28 cellular contexts compared by ENCODE assay signal in the genomic region with DNA sequence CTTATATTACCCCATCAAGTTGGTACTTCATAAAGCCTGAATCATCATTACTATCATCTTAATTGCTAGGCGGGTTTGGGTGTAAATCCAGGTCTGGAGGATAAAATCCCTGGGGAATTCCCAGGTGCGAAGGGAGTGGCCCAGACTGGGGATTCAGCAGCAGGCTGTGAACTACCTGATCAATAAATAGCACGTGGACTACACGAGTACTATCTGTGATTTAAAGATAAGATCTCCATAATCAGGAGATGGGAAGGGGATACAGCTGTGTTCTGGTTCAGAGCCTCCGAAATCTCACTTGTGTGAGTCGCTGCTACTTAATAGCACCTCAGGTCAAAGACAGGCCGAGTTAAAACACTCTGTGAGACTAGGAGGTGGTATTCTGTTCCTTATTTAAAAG.
"Had no signal": no experiment of that assay in that cellular context is flagged by ENCODE, and none has a peak within 500 bp of the region (broad histone marks: within the 10 kb centered on the region; RNA-seq: fewer than 3 reads in every experiment).

No MANE protein-coding gene starts in this region.

- H3K4me1 ChIP-seq: colonic mucosa, esophagus muscularis mucosa, foreskin keratinocyte, gastroesophageal sphincter, heart right ventricle, left lung, parathyroid adenoma, stomach, thyroid gland had no signal

- H3K4me3 ChIP-seq: colonic mucosa, esophagus muscularis mucosa, gastroesophageal sphincter, heart right ventricle, left lung, stomach, thyroid gland had no signal

- H3K79me2 ChIP-seq: parathyroid adenoma had no signal

- H3K27ac ChIP-seq: colonic mucosa, esophagus muscularis mucosa, foreskin keratinocyte, gastroesophageal sphincter, heart right ventricle, left lung, neutrophil, parathyroid adenoma, stomach, thyroid gland had no signal

- H3K27me3 Mint-ChIP-seq: dendritic cell treated with granulocyte-macrophage colony-stimulating factor and Interleukin-4, amounts not matched to agents 40 ng/mL and 50 ng/mL, for 4 days had no signal

- H3K27me3 ChIP-seq: colonic mucosa, foreskin keratinocyte, neutrophil, stomach, thyroid gland had no signal

- H3K36me3 ChIP-seq: colonic mucosa, esophagus muscularis mucosa, gastroesophageal sphincter, heart right ventricle, left lung, neutrophil, stomach, thyroid gland had no signal

- H3K9me3 Mint-ChIP-seq: dendritic cell treated with granulocyte-macrophage colony-stimulating factor and Interleukin-4, amounts not matched to agents 40 ng/mL and 50 ng/mL, for 4 days; endodermal cell had no signal

- H3K27ac Mint-ChIP-seq: dendritic cell treated with granulocyte-macrophage colony-stimulating factor and Interleukin-4, amounts not matched to agents 40 ng/mL and 50 ng/mL, for 4 days; endodermal cell; naive thymus-derived CD4-positive, alpha-beta T cell; nephron; progenitor cell of endocrine pancreas; stimulated activated effector memory CD8-positive, alpha-beta T cell treated with anti-CD3 and anti-CD28 coated beads, Interleukin-12 subunit alpha, Interleukin-12 subunit beta, amount 100 ng/mL, for 72 hours had no signal

- H3K36me3 Mint-ChIP-seq: naive thymus-derived CD4-positive, alpha-beta T cell; stimulated activated effector memory CD8-positive, alpha-beta T cell treated with anti-CD3 and anti-CD28 coated beads, Interleukin-12 subunit alpha, Interleukin-12 subunit beta, amount 100 ng/mL, for 72 hours had no signal

- ATAC-seq: foreskin keratinocyte; gastroesophageal sphincter; heart right ventricle; left cardiac atrium; left lung; naive thymus-derived CD4-positive, alpha-beta T cell; sciatic nerve; stimulated activated effector memory CD8-positive, alpha-beta T cell treated with anti-CD3 and anti-CD28 coated beads, Interleukin-12 subunit alpha, Interleukin-12 subunit beta, amount 100 ng/mL, for 72 hours had no signal

- H3K4me1 Mint-ChIP-seq: naive thymus-derived CD4-positive, alpha-beta T cell; nephron; stimulated activated effector memory CD8-positive, alpha-beta T cell treated with anti-CD3 and anti-CD28 coated beads, Interleukin-12 subunit alpha, Interleukin-12 subunit beta, amount 100 ng/mL, for 72 hours had no signal

- FAIRE-seq: endothelial cell of umbilical vein, islet of Langerhans had no signal

- DNase-seq: colonic mucosa; effector CD8-positive, alpha-beta T cell; endodermal cell; foreskin keratinocyte; heart right ventricle; hippocampal formation; left cardiac atrium; left lung; mesenchymal stem cell; midbrain; naive thymus-derived CD4-positive, alpha-beta T cell; stimulated activated CD4-positive, alpha-beta T cell treated with anti-CD3 and anti-CD28 coated beads, Interleukin-2, amount 100 ng/mL, for 24 hours; stimulated activated CD4-positive, alpha-beta T cell treated with anti-CD3 and anti-CD28 coated beads, Interleukin-4, amount 100 ng/mL, for 24 hours; stimulated activated naive CD4-positive, alpha-beta T cell treated with Interleukin-2 at 50 U/mL for 16 hours; stomach; thyroid gland; trophoblast cell had no signal

- H3K4me3 Mint-ChIP-seq: dendritic cell treated with granulocyte-macrophage colony-stimulating factor and Interleukin-4, amounts not matched to agents 40 ng/mL and 50 ng/mL, for 4 days; endodermal cell; naive thymus-derived CD4-positive, alpha-beta T cell; nephron; stimulated activated effector memory CD8-positive, alpha-beta T cell treated with anti-CD3 and anti-CD28 coated beads, Interleukin-12 subunit alpha, Interleukin-12 subunit beta, amount 100 ng/mL, for 72 hours had no signal

- H3K9ac ChIP-seq: parathyroid adenoma had no signal
